2 cellular contexts compared by ENCODE assay signal in the genomic region with DNA sequence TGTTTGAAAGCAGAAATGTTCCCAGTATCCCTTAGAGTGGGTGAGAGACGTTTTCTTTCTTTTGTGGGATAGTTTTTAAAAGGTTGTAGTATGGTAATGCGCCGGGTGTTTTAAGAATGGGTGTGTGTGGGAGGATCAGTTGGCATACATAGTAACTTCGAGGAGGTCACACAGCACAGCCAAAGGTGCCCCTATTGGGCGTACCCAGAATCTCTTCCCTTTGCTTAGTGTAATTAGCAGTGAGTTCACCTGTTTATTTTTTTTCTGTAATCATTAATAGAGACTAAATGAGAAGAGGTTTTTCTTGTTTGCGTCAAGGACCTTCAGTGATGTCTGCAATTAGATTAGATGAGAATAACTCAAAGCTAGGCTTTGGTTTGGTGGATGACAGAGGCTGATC.
TF ChIP-seq lines count a peak whose summit lies in the region.

No MANE protein-coding gene starts in this region.

TF ChIP-seq in SK-N-SH, 30 proteins besides CTCF, POLR2A, EP300 and RAD21 (continued from another document):
- TF ChIP-seq, protein P1, sequence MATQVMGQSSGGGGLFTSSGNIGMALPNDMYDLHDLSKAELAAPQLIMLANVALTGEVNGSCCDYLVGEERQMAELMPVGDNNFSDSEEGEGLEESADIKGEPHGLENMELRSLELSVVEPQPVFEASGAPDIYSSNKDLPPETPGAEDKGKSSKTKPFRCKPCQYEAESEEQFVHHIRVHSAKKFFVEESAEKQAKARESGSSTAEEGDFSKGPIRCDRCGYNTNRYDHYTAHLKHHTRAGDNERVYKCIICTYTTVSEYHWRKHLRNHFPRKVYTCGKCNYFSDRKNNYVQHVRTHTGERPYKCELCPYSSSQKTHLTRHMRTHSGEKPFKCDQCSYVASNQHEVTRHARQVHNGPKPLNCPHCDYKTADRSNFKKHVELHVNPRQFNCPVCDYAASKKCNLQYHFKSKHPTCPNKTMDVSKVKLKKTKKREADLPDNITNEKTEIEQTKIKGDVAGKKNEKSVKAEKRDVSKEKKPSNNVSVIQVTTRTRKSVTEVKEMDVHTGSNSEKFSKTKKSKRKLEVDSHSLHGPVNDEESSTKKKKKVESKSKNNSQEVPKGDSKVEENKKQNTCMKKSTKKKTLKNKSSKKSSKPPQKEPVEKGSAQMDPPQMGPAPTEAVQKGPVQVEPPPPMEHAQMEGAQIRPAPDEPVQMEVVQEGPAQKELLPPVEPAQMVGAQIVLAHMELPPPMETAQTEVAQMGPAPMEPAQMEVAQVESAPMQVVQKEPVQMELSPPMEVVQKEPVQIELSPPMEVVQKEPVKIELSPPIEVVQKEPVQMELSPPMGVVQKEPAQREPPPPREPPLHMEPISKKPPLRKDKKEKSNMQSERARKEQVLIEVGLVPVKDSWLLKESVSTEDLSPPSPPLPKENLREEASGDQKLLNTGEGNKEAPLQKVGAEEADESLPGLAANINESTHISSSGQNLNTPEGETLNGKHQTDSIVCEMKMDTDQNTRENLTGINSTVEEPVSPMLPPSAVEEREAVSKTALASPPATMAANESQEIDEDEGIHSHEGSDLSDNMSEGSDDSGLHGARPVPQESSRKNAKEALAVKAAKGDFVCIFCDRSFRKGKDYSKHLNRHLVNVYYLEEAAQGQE (IDR thresholded peaks at IDR 0.05; ENCODE audit: low read depth, low read length): no peak
- TF ChIP-seq MXI1 (IDR thresholded peaks at IDR 0.05; ENCODE audit: low read depth, low read length) (no peak), SIN3A (IDR thresholded peaks at IDR 0.05; ENCODE audit: borderline replicate concordance, low read depth, low read length) (no peak), GABPA (IDR thresholded peaks at IDR 0.05; ENCODE audit: low read depth) (no peak), TEAD4 (IDR thresholded peaks at IDR 0.05; ENCODE audit: borderline replicate concordance, insufficient read depth) (no peak), CHD2 (IDR thresholded peaks at IDR 0.05; ENCODE audit: low read length, partially characterized antibody) (no peak), MEF2A (IDR thresholded peaks at IDR 0.05; ENCODE audit: borderline replicate concordance, low read depth) (no peak), FOXJ3 (CRISPR knock-in tag; IDR thresholded peaks at IDR 0.05) (no peak), TCF12 (IDR thresholded peaks at IDR 0.05) (no peak)
- TF ChIP-seq, protein P2, sequence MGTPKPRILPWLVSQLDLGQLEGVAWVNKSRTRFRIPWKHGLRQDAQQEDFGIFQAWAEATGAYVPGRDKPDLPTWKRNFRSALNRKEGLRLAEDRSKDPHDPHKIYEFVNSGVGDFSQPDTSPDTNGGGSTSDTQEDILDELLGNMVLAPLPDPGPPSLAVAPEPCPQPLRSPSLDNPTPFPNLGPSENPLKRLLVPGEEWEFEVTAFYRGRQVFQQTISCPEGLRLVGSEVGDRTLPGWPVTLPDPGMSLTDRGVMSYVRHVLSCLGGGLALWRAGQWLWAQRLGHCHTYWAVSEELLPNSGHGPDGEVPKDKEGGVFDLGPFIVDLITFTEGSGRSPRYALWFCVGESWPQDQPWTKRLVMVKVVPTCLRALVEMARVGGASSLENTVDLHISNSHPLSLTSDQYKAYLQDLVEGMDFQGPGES (IDR thresholded peaks at IDR 0.05; ENCODE audit: low read depth, low read length): no peak

TF ChIP-seq in SK-N-SH treated with all-trans-retinoic acid at 6 μM for 48 hours, 23 proteins besides CTCF, POLR2A, EP300 and RAD21 (continued from another document):
- TF ChIP-seq CSDC2 (CRISPR knock-in tag; IDR thresholded peaks at IDR 0.05): no peak
- TF ChIP-seq OSR1 (CRISPR knock-in tag; IDR thresholded peaks at IDR 0.05): no peak
- no peak for TF ChIP-seq TCF4 (CRISPR knock-in tag; IDR thresholded peaks at IDR 0.05; ENCODE audit: borderline replicate concordance)
TF ChIP-seq in SK-N-SH treated with all-trans-retinoic acid at 6 μM for 48 hours: peak in this region for 0.
